8 cellular contexts compared by ENCODE assay signal in genomic region chr22:43953988-43954771, GRCh38. TPM values are rescaled to one million over a fixed set of nuclear protein-coding genes. Genes with fewer than 3 reads are reported as not detected.
A peak's percentile ranks its signal among the peaks of the same experiment; 100 is the strongest.
DNase-seq lines count a peak whose midpoint lies in the region; ATAC-seq and TF ChIP-seq lines count a peak whose summit lies in the region.

No MANE protein-coding gene starts in this region.

- no peak overlapping the region for H2BK12ac ChIP-seq in neuronal stem cell (ENCODE audit: low read length)

- H3K9me3 Mint-ChIP-seq in dendritic cell treated with granulocyte-macrophage colony-stimulating factor and Interleukin-4, amounts not matched to agents 40 ng/mL and 50 ng/mL, for 4 days: no peaks in the 10 kb centered on the region

- no peak overlapping the region for H3K27ac ChIP-seq in neuronal stem cell (replicated peaks; ENCODE audit: low read length)

- H4K91ac ChIP-seq in neuronal stem cell (ENCODE audit: low read depth, low read length, poor library complexity): no peak overlapping the region

- H2BK120ac ChIP-seq in neuronal stem cell (ENCODE audit: low read depth, low read length): no peak overlapping the region

- ATAC-seq in HG02759 (IDR thresholded peaks at IDR 0.05; ENCODE audit: unreplicated experiment): no peak

- peaks cover 33% of the 10 kb centered on the region for H3K4me1 Mint-ChIP-seq in dendritic cell treated with granulocyte-macrophage colony-stimulating factor and Interleukin-4, amounts not matched to agents 40 ng/mL and 50 ng/mL, for 4 days (ENCODE audit: low read depth)

- H3K4me3 ChIP-seq in NB4 (ENCODE audit: low read depth, low read length) (peak overlapping the region; percentile 99), neuronal stem cell (ENCODE audit: low read length in 2 of 2) (peak overlapping the region; percentile 94 to 99)

- TF ChIP-seq CTCF in NB4 (IDR thresholded peaks at IDR 0.05; ENCODE audit: low read depth, low read length): no peak

- no peaks in the 10 kb centered on the region for H3K27me3 ChIP-seq in neuronal stem cell (ENCODE audit: control insufficient read depth in 3 of 3, insufficient read depth in 3 of 3, low read depth in 1 of 3, low read length in 3 of 3)

- H3K4me1 ChIP-seq in neuronal stem cell (ENCODE audit: control insufficient read depth in 2 of 2, insufficient read depth in 1 of 2, low read depth in 1 of 2, low read length in 2 of 2): peaks cover 6% of the 10 kb centered on the region in 2 donors

- no peak overlapping the region for H4K8ac ChIP-seq in neuronal stem cell (ENCODE audit: low read depth, low read length)

- H2BK5ac ChIP-seq in neuronal stem cell (ENCODE audit: low read length): no peak overlapping the region

- peak overlapping the region; percentile 93 for H3K4me3 Mint-ChIP-seq in dendritic cell treated with granulocyte-macrophage colony-stimulating factor and Interleukin-4, amounts not matched to agents 40 ng/mL and 50 ng/mL, for 4 days

- no peak overlapping the region for H2BK15ac ChIP-seq in neuronal stem cell (ENCODE audit: low read length)

- H3K36me3 ChIP-seq in neuronal stem cell (replicated peaks in 1 of 2; ENCODE audit: control insufficient read depth in 2 of 2, insufficient read depth in 2 of 2, low read length in 2 of 2): no peaks in the 10 kb centered on the region

- peaks cover 4% of the 10 kb centered on the region for H3K79me1 ChIP-seq in neuronal stem cell (ENCODE audit: low read depth, low read length)

- H3K4me2 ChIP-seq in neuronal stem cell (ENCODE audit: insufficient read depth, low read length, poor library complexity, severe bottlenecking): peak overlapping the region; percentile 94

- TF ChIP-seq POLR2A in NB4 (IDR thresholded peaks at IDR 0.05; ENCODE audit: extremely low read depth, insufficient read length): no peak

- H2AK5ac ChIP-seq in neuronal stem cell (ENCODE audit: low read depth, low read length): no peak overlapping the region

- H3K14ac ChIP-seq in neuronal stem cell (ENCODE audit: low read length): no peak overlapping the region

- DNase-seq in ELF-1 (ENCODE audit: low read depth, low spot score) (peak; percentile 25), NB4 (ENCODE audit: low read depth) (peak; percentile 42), neuronal stem cell (ENCODE audit: low spot score) (no peak), NCI-H2196 (lab: John Stamatoyannopoulos, UW; ENCODE audit: unreplicated experiment) (no peak), NCI-H187 treated with DMSO at 0.1 percent for 48 hours (lab: John Stamatoyannopoulos, UW) (no peak), NCI-H1105 treated with DMSO at 0.1 percent for 48 hours (lab: John Stamatoyannopoulos, UW) (no peak)

- no peak overlapping the region for H3K18ac ChIP-seq in neuronal stem cell (ENCODE audit: low read length)

- intact Hi-C loops in dendritic cell treated with granulocyte-macrophage colony-stimulating factor and Interleukin-4, amounts not matched to agents 40 ng/mL and 50 ng/mL, for 4 days (cut with micrococcal nuclease): no loop called here

- H3K9me3 ChIP-seq in neuronal stem cell (replicated peaks in 1 of 2; ENCODE audit: control insufficient read depth in 2 of 2, insufficient read depth in 1 of 2, low read depth in 1 of 2, low read length in 2 of 2): no peaks in the 10 kb centered on the region

- WGBS in neuronal stem cell (ENCODE audit: extremely low coverage in 2 of 2, insufficient read length in 2 of 2, insufficient replicate concordance in 1 of 2), 2 donors: no CpG with 5 or more reads among the region's 7 CpGs

- H3K36me3 Mint-ChIP-seq in dendritic cell treated with granulocyte-macrophage colony-stimulating factor and Interleukin-4, amounts not matched to agents 40 ng/mL and 50 ng/mL, for 4 days (ENCODE audit: low read depth): peaks cover 16% of the 10 kb centered on the region

- peak overlapping the region; percentile 84 for H2AFZ ChIP-seq in neuronal stem cell (ENCODE audit: low read length)

- peak overlapping the region; percentile 91 for H3K27ac Mint-ChIP-seq in dendritic cell treated with granulocyte-macrophage colony-stimulating factor and Interleukin-4, amounts not matched to agents 40 ng/mL and 50 ng/mL, for 4 days

- H3K27me3 Mint-ChIP-seq in dendritic cell treated with granulocyte-macrophage colony-stimulating factor and Interleukin-4, amounts not matched to agents 40 ng/mL and 50 ng/mL, for 4 days: peaks cover 9% of the 10 kb centered on the region

- H3K4ac ChIP-seq in neuronal stem cell (ENCODE audit: low read length): no peak overlapping the region

- no peak overlapping the region for H3K9ac ChIP-seq in neuronal stem cell (ENCODE audit: low read depth, low read length, poor library complexity)

- H3K23ac ChIP-seq in neuronal stem cell (ENCODE audit: low read depth, low read length, poor library complexity): no peak overlapping the region

RNA-seq across cellular contexts. Expression of gene SAMM50, which starts 1.1 kb away (rescaled TPM):
- 26.1 TPM for polyA plus RNA-seq in neuronal stem cell (2013, experiment 1 of 2)
- 25.1 TPM for polyA plus RNA-seq in neuronal stem cell (2013, experiment 2 of 2)

RNA-seq across cellular contexts. Expression of gene PNPLA3, which starts 30.6 kb away (rescaled TPM):
- polyA plus RNA-seq in neuronal stem cell (2013, experiment 1 of 2): 11.0 TPM
- polyA plus RNA-seq in neuronal stem cell (2013, experiment 2 of 2): 11.6 TPM

Comparison
In these comparisons a context has a peak if more than half of its experiments do, and no peak if none do; other contexts are left out.
1. DNase-seq: peak in ELF-1 (single experiment) and NB4 (single experiment); none in neuronal stem cell (single experiment), NCI-H2196 (single experiment), NCI-H187 treated with DMSO at 0.1 percent for 48 hours (single experiment) and NCI-H1105 treated with DMSO at 0.1 percent for 48 hours (single experiment).